ENCODE assay signal across 1 cellular context in the genomic region with DNA sequence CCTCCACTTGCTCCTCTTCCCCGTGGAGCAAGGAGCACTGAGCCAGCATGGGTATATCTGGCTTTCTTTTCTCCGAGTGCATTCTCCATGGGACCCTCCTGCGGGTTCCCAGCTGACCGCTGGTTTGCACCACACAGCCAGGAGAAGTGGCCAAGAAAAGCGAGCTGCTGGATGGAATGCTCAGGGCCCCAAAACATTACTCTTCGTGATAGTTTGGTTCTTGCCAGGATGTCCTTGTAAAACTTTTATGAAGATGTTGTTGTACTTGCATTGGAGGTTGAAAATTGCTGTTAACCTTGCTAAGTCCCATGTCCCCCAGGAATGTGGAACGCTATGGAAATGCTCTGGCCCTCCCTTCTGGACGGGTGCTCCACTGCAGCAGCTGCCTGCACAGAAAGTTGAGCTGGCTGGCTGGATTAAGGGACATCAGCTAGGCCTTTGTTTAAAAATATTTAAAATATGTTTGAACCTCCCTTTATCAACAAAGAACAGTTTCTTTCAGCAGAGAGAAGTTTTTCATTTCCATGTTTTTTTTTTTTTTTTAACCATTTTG.
TF ChIP-seq lines count a peak whose summit lies in the region.

No MANE protein-coding gene starts in this region.

TF ChIP-seq in HCT116, 20 proteins besides CTCF, POLR2A, EP300 and RAD21 (continued from another document):
- TF ChIP-seq, protein P1, sequence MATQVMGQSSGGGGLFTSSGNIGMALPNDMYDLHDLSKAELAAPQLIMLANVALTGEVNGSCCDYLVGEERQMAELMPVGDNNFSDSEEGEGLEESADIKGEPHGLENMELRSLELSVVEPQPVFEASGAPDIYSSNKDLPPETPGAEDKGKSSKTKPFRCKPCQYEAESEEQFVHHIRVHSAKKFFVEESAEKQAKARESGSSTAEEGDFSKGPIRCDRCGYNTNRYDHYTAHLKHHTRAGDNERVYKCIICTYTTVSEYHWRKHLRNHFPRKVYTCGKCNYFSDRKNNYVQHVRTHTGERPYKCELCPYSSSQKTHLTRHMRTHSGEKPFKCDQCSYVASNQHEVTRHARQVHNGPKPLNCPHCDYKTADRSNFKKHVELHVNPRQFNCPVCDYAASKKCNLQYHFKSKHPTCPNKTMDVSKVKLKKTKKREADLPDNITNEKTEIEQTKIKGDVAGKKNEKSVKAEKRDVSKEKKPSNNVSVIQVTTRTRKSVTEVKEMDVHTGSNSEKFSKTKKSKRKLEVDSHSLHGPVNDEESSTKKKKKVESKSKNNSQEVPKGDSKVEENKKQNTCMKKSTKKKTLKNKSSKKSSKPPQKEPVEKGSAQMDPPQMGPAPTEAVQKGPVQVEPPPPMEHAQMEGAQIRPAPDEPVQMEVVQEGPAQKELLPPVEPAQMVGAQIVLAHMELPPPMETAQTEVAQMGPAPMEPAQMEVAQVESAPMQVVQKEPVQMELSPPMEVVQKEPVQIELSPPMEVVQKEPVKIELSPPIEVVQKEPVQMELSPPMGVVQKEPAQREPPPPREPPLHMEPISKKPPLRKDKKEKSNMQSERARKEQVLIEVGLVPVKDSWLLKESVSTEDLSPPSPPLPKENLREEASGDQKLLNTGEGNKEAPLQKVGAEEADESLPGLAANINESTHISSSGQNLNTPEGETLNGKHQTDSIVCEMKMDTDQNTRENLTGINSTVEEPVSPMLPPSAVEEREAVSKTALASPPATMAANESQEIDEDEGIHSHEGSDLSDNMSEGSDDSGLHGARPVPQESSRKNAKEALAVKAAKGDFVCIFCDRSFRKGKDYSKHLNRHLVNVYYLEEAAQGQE (IDR thresholded peaks at IDR 0.05; ENCODE audit: low read depth), result no peak
- TF ChIP-seq FOSL1 (IDR thresholded peaks at IDR 0.05; ENCODE audit: low read depth), result no peak
- no peak for TF ChIP-seq TCF7L2 (IDR thresholded peaks at IDR 0.05; ENCODE audit: borderline replicate concordance, extremely low read depth, insufficient read depth, insufficient read length)
- TF ChIP-seq CEBPB (IDR thresholded peaks at IDR 0.05; ENCODE audit: low read depth), result no peak
TF ChIP-seq in HCT116: peak in this region for 0.
